In the genomic region with DNA sequence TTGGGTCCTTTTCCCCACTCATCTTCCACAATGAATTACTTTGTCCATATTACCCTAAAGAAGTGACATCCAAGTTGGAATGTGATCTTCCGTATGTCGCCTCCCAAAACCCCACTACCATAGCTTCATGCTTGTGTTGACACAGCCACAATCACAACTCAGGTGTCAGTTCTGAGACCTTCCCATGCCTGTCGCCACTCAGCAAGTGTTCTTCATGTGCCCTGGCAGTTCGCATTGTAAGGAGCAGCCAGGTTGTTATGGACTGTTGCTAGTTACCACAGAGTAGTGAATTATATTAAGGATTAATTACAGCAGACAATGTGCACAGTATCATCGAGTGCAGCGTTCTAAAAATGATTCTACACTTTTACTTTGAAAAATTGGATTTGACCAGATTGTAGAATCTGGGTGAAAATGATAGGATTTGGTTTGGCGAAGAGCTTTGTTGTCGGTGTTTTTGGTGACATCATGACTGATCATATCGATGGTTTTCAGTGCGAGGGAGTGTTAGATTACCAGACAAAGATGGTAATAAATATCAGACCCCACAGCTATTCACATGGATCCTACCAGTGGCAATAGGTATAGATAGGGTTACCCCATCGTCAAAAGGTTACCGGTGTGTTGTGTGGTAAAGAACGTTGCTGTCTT, we compare ENCODE assay signal across 8 cellular contexts. TPM values are rescaled to one million over a fixed set of nuclear protein-coding genes. Genes with fewer than 3 reads are reported as not detected.
A peak's percentile ranks its signal among the peaks of the same experiment; 100 is the strongest.
DNase-seq lines count a peak whose midpoint lies in the region; ATAC-seq and TF ChIP-seq lines count a peak whose summit lies in the region.

No MANE protein-coding gene starts in this region.

- no peak for TF ChIP-seq CTCF in A673 (conservative IDR thresholded peaks at IDR 0.05; ENCODE audit: low read depth, low read length)
- no peak for TF ChIP-seq CTCF in breast epithelium (IDR thresholded peaks at IDR 0.05)

- POLR2A ChIA-PET in A673 (lab: Charles Lee; ENCODE audit: low non-redundant PET), result no interaction called here

- H3K36me3 ChIP-seq in A673 (ENCODE audit: insufficient read depth, low read length, poor library complexity, severe bottlenecking) (no peaks in the 10 kb centered on the region), HUES64 (ENCODE audit: insufficient read depth, low read length) (no peaks in the 10 kb centered on the region), breast epithelium (no peaks in the 10 kb centered on the region)

- no peaks in the 10 kb centered on the region for H3K27me3 ChIP-seq in A673 (replicated peaks; ENCODE audit: insufficient read depth, low read depth, low read length, poor library complexity)
- H3K27me3 ChIP-seq in HUES64 (ENCODE audit: insufficient read depth, low read length), result no peaks in the 10 kb centered on the region
- H3K27me3 ChIP-seq in breast epithelium, result peaks cover 0 to 2% of the 10 kb centered on the region in 2 donors
- H3K27me3 ChIP-seq in mononuclear cell (ENCODE audit: insufficient read depth, low read length), result no peaks in the 10 kb centered on the region

- peak overlapping the region; percentile 93 for H3K4me3 ChIP-seq in A673 (ENCODE audit: low read depth, low read length, poor library complexity, severe bottlenecking)
- H3K4me3 ChIP-seq in HUES64 (ENCODE audit: low read length), result peak overlapping the region; percentile 93
- H3K4me3 ChIP-seq in breast epithelium, result peak overlapping the region in 2 of 3 donors; percentile 90 to 95
- peak overlapping the region; percentile 70 for H3K4me3 ChIP-seq in mononuclear cell (ENCODE audit: low read length)

- no peak for TF ChIP-seq POLR2A in breast epithelium (IDR thresholded peaks at IDR 0.05)

- H3K4me1 ChIP-seq in A673 (ENCODE audit: insufficient read depth, low read length, poor library complexity, severe bottlenecking) (peaks cover 40% of the 10 kb centered on the region), HUES64 (ENCODE audit: insufficient read depth, low read length) (peaks cover 19% of the 10 kb centered on the region), breast epithelium (peaks cover 0 to 10% of the 10 kb centered on the region in 2 donors), mononuclear cell (ENCODE audit: insufficient read depth, low read length) (peaks cover 41% of the 10 kb centered on the region)

- ATAC-seq in GM21737 (IDR thresholded peaks at IDR 0.05; ENCODE audit: unreplicated experiment), result no peak

- DNase-seq in A673 (ENCODE audit: low spot score) (no peak), breast epithelium (ENCODE audit: low spot score in 2 of 2) (no peak), NCI-H2171 treated with DMSO at 0.1 percent for 48 hours (lab: John Stamatoyannopoulos, UW) (no peak), globus pallidus (ENCODE audit: low spot score) (no peak), dermis blood vessel endothelial cell (no peak)

- CTCF ChIA-PET in A673 (lab: Charles Lee), result no interaction called here

- intact Hi-C loops in A673 (cut with micrococcal nuclease; ENCODE audit: unreplicated experiment), result no loop called here
- intact Hi-C loops in breast epithelium (cut with DNase I; ENCODE audit: low total_unique reads), result no loop called here

- 0 out of 2 replicates have a peak overlapping the region, but pooled peaks have one; percentile 85 for H3K9ac ChIP-seq in HUES64 (ENCODE audit: low read depth, low read length)

- H3K9me3 ChIP-seq in A673 (ENCODE audit: low read depth, low read length, poor library complexity, severe bottlenecking), result no peaks in the 10 kb centered on the region
- H3K9me3 ChIP-seq in HUES64 (ENCODE audit: insufficient read depth, low read depth, low read length), result no peaks in the 10 kb centered on the region
- H3K9me3 ChIP-seq in breast epithelium, result no peaks in the 10 kb centered on the region
- no peaks in the 10 kb centered on the region for H3K9me3 ChIP-seq in mononuclear cell (ENCODE audit: low read depth, low read length)

- 92% methylated on average over 13 of the region's 13 CpGs for WGBS in HUES64

- BruUV-seq in A673 (replicated peaks; lab: Mats Ljungman, UMichigan), result no TSS peak

- no peak overlapping the region for H3K27ac ChIP-seq in A673 (ENCODE audit: low read depth, low read length, poor library complexity, severe bottlenecking)
- H3K27ac ChIP-seq in HUES64 (ENCODE audit: low read depth, low read length), result no peak overlapping the region
- H3K27ac ChIP-seq in breast epithelium, result no peak overlapping the region

RNA-seq across cellular contexts. Expression of a gene that starts 1.7 kb away (rescaled TPM):
- total RNA-seq in A673 (2021) (57.1 and 68.9 TPM in 2 replicates), breast epithelium (100 to 1,000 TPM in 1 of 3 donors, 10 to 100 TPM in 2; 73.7 to 119 (median 77.6) TPM), mononuclear cell (57.8 TPM), dermis blood vessel endothelial cell (70.2 and 90.9 TPM in 2 replicates)
- polyA plus RNA-seq in HUES64 (2013, experiment 1 of 2), result 29.9 TPM
- polyA plus RNA-seq in HUES64 (2013, experiment 2 of 2), result 33.2 TPM
